In genomic region chr11:16111690-16112089, GRCh38 we compare ENCODE assay signal across 14 cellular contexts.
A peak's percentile ranks its signal among the peaks of the same experiment; 100 is the strongest.
DNase-seq lines count a peak whose midpoint lies in the region; TF ChIP-seq lines count a peak whose summit lies in the region.
"Had no signal": no experiment of that assay in that cellular context is flagged by ENCODE, and none has a peak within 500 bp of the region (broad histone marks: within the 10 kb centered on the region; RNA-seq: fewer than 3 reads in every experiment).

No MANE protein-coding gene starts in this region.

- no peak for TF ChIP-seq EP300 in ovary (IDR thresholded peaks at IDR 0.05)

- no peak overlapping the region for H3K23ac ChIP-seq in H9 (ENCODE audit: insufficient read length, low read depth, low read length)

- H4K91ac ChIP-seq in H9 (ENCODE audit: insufficient read length, low read depth, low read length), result no peak overlapping the region

- WGBS in H9 (ENCODE audit: extremely low coverage, insufficient read length, low lambda C conversion rate), result no CpG with 5 or more reads among the region's 2 CpGs
- 73 to 95% (median 92%) methylated on average over 2 of the region's 2 CpGs for WGBS in ovary, 3 donors

- H3K27me3 ChIP-seq in H9 (ENCODE audit: insufficient read depth, low read length) (no peaks in the 10 kb centered on the region), iPS-20b (ENCODE audit: insufficient read depth, low read length) (no peaks in the 10 kb centered on the region), neural progenitor cell (no peaks in the 10 kb centered on the region), ovary (no peaks in the 10 kb centered on the region)
- H3K27me3 ChIP-seq: ascending aorta, spleen had no signal

- H3K14ac ChIP-seq in H9 (ENCODE audit: insufficient read depth, low read length), result no peak overlapping the region

- H3K36me3 ChIP-seq in SK-N-MC (ENCODE audit: insufficient read depth, low read length) (peaks cover 36% of the 10 kb centered on the region), iPS-20b (ENCODE audit: insufficient read depth, low read depth, low read length) (no peaks in the 10 kb centered on the region), neural progenitor cell (no peaks in the 10 kb centered on the region), ovary (no peaks in the 10 kb centered on the region)
- H3K36me3 ChIP-seq: ascending aorta, spleen had no signal

- TF ChIP-seq POLR2A in ovary (IDR thresholded peaks at IDR 0.05), result no peak

- no peaks in the 10 kb centered on the region for H3K27me3 Mint-ChIP-seq in H9 (ENCODE audit: low read depth)
- H3K27me3 Mint-ChIP-seq in neural progenitor cell (ENCODE audit: insufficient read depth, low read depth), result no peaks in the 10 kb centered on the region
- no peaks in the 10 kb centered on the region for H3K27me3 Mint-ChIP-seq in activated T-cell treated with anti-CD3 and anti-CD28 coated beads, Interleukin-2, amount 50 U/mL, for 24 hours

- H2BK5ac ChIP-seq in H9 (ENCODE audit: insufficient read length, low read length), result no peak overlapping the region

- H4K20me1 ChIP-seq in H9 (ENCODE audit: control insufficient read depth, insufficient read depth, insufficient read length) (no peaks in the 10 kb centered on the region), neural progenitor cell (ENCODE audit: low read depth) (no peaks in the 10 kb centered on the region)

- peaks cover 3 to 4% of the 10 kb centered on the region in 2 experiments; a peak in 4 of 5 replicates for H3K9me3 Mint-ChIP-seq in H9
- peaks cover 4% of the 10 kb centered on the region for H3K9me3 Mint-ChIP-seq in neural progenitor cell
- H3K9me3 Mint-ChIP-seq in activated T-cell treated with anti-CD3 and anti-CD28 coated beads, Interleukin-2, amount 50 U/mL, for 24 hours, result peaks cover 1% of the 10 kb centered on the region

- DNase-seq in H9 (no peak), SK-N-MC (ENCODE audit: low read depth, low spot score) (no peak), neural progenitor cell (ENCODE audit: low spot score) (peak; percentile 30), ovary (no peak)
- no peak for DNase-seq in stimulated activated CD4-positive, alpha-beta T cell treated with anti-CD3 and anti-CD28 coated beads, Interleukin-4, amount 100 ng/mL, for 1 hour
- DNase-seq in activated CD4-positive, alpha-beta T cell treated with anti-CD3 and anti-CD28 coated beads for 1 hour, result no peak
- DNase-seq in activated T-cell treated with anti-CD3 and anti-CD28 coated beads, Interleukin-2, amount 50 U/mL, for 24 hours, result no peak
- DNase-seq: EL, MM.1S, NCI-H1930, NCI-H524, spleen had no signal

- H3K9me3 ChIP-seq in H9 (ENCODE audit: control insufficient read depth, low read depth, low read length) (no peaks in the 10 kb centered on the region), SK-N-MC (ENCODE audit: low read depth, low read length) (peaks cover 1% of the 10 kb centered on the region; the same call in 1 of the 2 replicates), iPS-20b (ENCODE audit: insufficient read depth, low read depth, low read length) (no peaks in the 10 kb centered on the region; the same call in 1 of the 2 replicates), neural progenitor cell (ENCODE audit: low read depth) (no peaks in the 10 kb centered on the region), ovary (no peaks in the 10 kb centered on the region)
- H3K9me3 ChIP-seq: ascending aorta had no signal

- H3K79me2 ChIP-seq in H9 (ENCODE audit: insufficient read depth, low read length) (no peaks in the 10 kb centered on the region), neural progenitor cell (ENCODE audit: low read depth) (no peaks in the 10 kb centered on the region)

- H2AFZ ChIP-seq in H9 (ENCODE audit: low read length), result no peak overlapping the region
- no peak overlapping the region for H2AFZ ChIP-seq in neural progenitor cell (replicated peaks)

- H2BK15ac ChIP-seq in H9 (ENCODE audit: low read depth, low read length), result no peak overlapping the region

- no peak overlapping the region for H3K18ac ChIP-seq in H9 (ENCODE audit: insufficient read length, low read depth, low read length)

- H2AK5ac ChIP-seq in H9 (ENCODE audit: insufficient read length, low read length), result no peak overlapping the region

- no peak overlapping the region for H3K9ac ChIP-seq in H9 (ENCODE audit: extremely low read depth, insufficient read length, low read length)
- peak overlapping the region; percentile 37 for H3K9ac ChIP-seq in SK-N-MC (ENCODE audit: insufficient read length)
- H3K9ac ChIP-seq in iPS-20b (ENCODE audit: low read depth, low read length), result no peak overlapping the region
- H3K9ac ChIP-seq in neural progenitor cell, result no peak overlapping the region

- H3K4me2 ChIP-seq in H9 (ENCODE audit: insufficient read depth, insufficient read length, low read length), result no peak overlapping the region
- peak overlapping the region; percentile 44 for H3K4me2 ChIP-seq in neural progenitor cell

- H3K4me1 ChIP-seq in H9 (ENCODE audit: insufficient read depth, low read length) (no peaks in the 10 kb centered on the region), iPS-20b (ENCODE audit: insufficient read depth, low read length) (peaks cover 23% of the 10 kb centered on the region), neural progenitor cell (peaks cover 41% of the 10 kb centered on the region), ovary (ENCODE audit: insufficient read depth) (peaks cover 2% of the 10 kb centered on the region)
- H3K4me1 ChIP-seq: ascending aorta, spleen had no signal

- H4K8ac ChIP-seq in H9 (replicated peaks; ENCODE audit: insufficient read length, low read depth, low read length), result no peak overlapping the region

- no peak overlapping the region for H3K56ac ChIP-seq in H9 (ENCODE audit: insufficient read length, low read depth, low read length)

- no peak overlapping the region for H2BK120ac ChIP-seq in H9 (ENCODE audit: low read depth, low read length, poor library complexity, severe bottlenecking)

- H4K5ac ChIP-seq in H9 (ENCODE audit: insufficient read length, low read depth, low read length), result no peak overlapping the region

- H3K4me3 Mint-ChIP-seq in H9 (peak overlapping the region in 1 of 2 experiments; percentile 63; a peak in 3 of 5 replicates), neural progenitor cell (peak overlapping the region; percentile 30)
- no peak overlapping the region for H3K4me3 Mint-ChIP-seq in activated T-cell treated with anti-CD3 and anti-CD28 coated beads, Interleukin-2, amount 50 U/mL, for 24 hours

- TF ChIP-seq CTCF in H9 (conservative IDR thresholded peaks at IDR 0.05) (no peak), neural progenitor cell (IDR thresholded peaks at IDR 0.05) (no peak), ovary (IDR thresholded peaks at IDR 0.05) (no peak)

- no peak overlapping the region for H3K27ac ChIP-seq in H9 (ENCODE audit: insufficient read length, low read depth, low read length)
- peak overlapping the region; percentile 77 for H3K27ac ChIP-seq in SK-N-MC
- no peak overlapping the region for H3K27ac ChIP-seq in iPS-20b (ENCODE audit: low read length)
- H3K27ac ChIP-seq in neural progenitor cell, result peak overlapping the region; percentile 48
- no peak overlapping the region for H3K27ac ChIP-seq in ovary
- H3K27ac ChIP-seq: ascending aorta, spleen had no signal

- H3K4me1 Mint-ChIP-seq in H9 (peaks cover 20 to 36% of the 10 kb centered on the region in 2 experiments), neural progenitor cell (peaks cover 37% of the 10 kb centered on the region)
- H3K4me1 Mint-ChIP-seq in activated T-cell treated with anti-CD3 and anti-CD28 coated beads, Interleukin-2, amount 50 U/mL, for 24 hours (ENCODE audit: low read depth), result no peaks in the 10 kb centered on the region

- intact Hi-C loops in ovary (cut with DNase I), result no loop called here

- H2BK20ac ChIP-seq in H9 (ENCODE audit: low read depth, low read length, poor library complexity, severe bottlenecking), result no peak overlapping the region

- no peak overlapping the region for H3K4ac ChIP-seq in H9 (ENCODE audit: low read depth, low read length)

- H3K36me3 Mint-ChIP-seq in H9 (ENCODE audit: insufficient read depth in 1 of 3, low read depth in 3 of 3), result peaks cover 0 to 4% (median 2%) of the 10 kb centered on the region in 3 experiments; a peak in 5 of 7 replicates
- H3K36me3 Mint-ChIP-seq in neural progenitor cell, result peaks cover 8% of the 10 kb centered on the region
- no peaks in the 10 kb centered on the region for H3K36me3 Mint-ChIP-seq in activated T-cell treated with anti-CD3 and anti-CD28 coated beads, Interleukin-2, amount 50 U/mL, for 24 hours (ENCODE audit: low read depth)

- H3K4me3 ChIP-seq in SK-N-MC (peak overlapping the region; percentile 56; the same call in 1 of the 2 replicates), iPS-20b (ENCODE audit: low read length) (peak overlapping the region; percentile 10; the same call in 1 of the 2 replicates), neural progenitor cell (no peak overlapping the region), ovary (no peak overlapping the region)
- H3K4me3 ChIP-seq: spleen had no signal

- H2BK12ac ChIP-seq in H9 (ENCODE audit: insufficient read length, low read depth, low read length), result no peak overlapping the region

- H3K23me2 ChIP-seq in H9 (ENCODE audit: insufficient read length, low read depth, low read length, poor library complexity, severe bottlenecking), result no peaks in the 10 kb centered on the region

- peaks cover 10% of the 10 kb centered on the region for H3F3A ChIP-seq in neural progenitor cell (ENCODE audit: low read depth)

- H3K27ac Mint-ChIP-seq in H9, result peak overlapping the region in 2 of 3 experiments; percentile 42 to 93; a peak in 3 of 7 replicates
- peak overlapping the region; percentile 78 for H3K27ac Mint-ChIP-seq in neural progenitor cell
- no peak overlapping the region for H3K27ac Mint-ChIP-seq in activated T-cell treated with anti-CD3 and anti-CD28 coated beads, Interleukin-2, amount 50 U/mL, for 24 hours

- no peak overlapping the region for H3T11ph ChIP-seq in H9 (ENCODE audit: low read length)

- no peaks in the 10 kb centered on the region for H3K79me1 ChIP-seq in H9 (ENCODE audit: insufficient read depth, low read depth, low read length, poor library complexity, severe bottlenecking)

Comparison
In these comparisons a context has a peak if more than half of its experiments do, and no peak if none do; other contexts are left out.
1. H3K27ac ChIP-seq: peak in SK-N-MC (single experiment) and neural progenitor cell (single experiment); none in H9 (single experiment), iPS-20b (single experiment) and ovary (0 of 2).
2. H3K4me3 ChIP-seq: peak in SK-N-MC (single experiment) and iPS-20b (single experiment); none in neural progenitor cell (single experiment) and ovary (single experiment).